In the genomic region with DNA sequence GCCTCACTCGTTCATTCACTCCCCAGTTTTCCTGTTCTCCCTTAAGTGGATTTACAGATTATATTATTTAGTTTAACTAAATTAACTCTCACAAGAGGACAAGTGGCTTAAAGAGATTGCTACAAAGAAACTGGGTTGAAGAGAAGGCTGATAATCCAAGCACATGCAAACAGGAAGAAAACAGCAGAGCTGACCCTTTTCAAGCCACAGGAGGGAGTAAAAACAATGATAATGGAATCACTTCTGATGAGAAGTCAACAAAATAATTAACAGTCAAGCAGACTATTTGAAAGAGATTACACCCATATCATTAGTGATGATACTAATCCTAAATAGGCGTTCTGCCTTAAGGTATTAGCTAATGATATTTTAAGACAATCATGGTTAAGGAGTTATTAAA, we compare ENCODE assay signal across 24 cellular contexts. TPM values are rescaled to one million over a fixed set of nuclear protein-coding genes. Genes with fewer than 3 reads are reported as not detected.
DNase-seq lines count a peak whose midpoint lies in the region; ATAC-seq and TF ChIP-seq lines count a peak whose summit lies in the region.
"Had no signal": no experiment of that assay in that cellular context is flagged by ENCODE, and none has a peak within 500 bp of the region (broad histone marks: within the 10 kb centered on the region; RNA-seq: fewer than 3 reads in every experiment).

No MANE protein-coding gene starts in this region.

- TF ChIP-seq CTCF in natural killer cell (IDR thresholded peaks at IDR 0.05) = no peak
- TF ChIP-seq CTCF in esophagus squamous epithelium (IDR thresholded peaks at IDR 0.05) = no peak
- no peak for TF ChIP-seq CTCF in osteoblast (IDR thresholded peaks at IDR 0.05; ENCODE audit: extremely low read depth, low read depth, low read length)

- H2AFZ ChIP-seq in osteoblast (ENCODE audit: low read length) = no peak overlapping the region
- H2AFZ ChIP-seq: hepatocyte had no signal

- DNase-seq in natural killer cell treated with Interleukin-12 subunit alpha and Interleukin-12 subunit beta and Interleukin-15 and Interleukin-18, amount 100 ng/mL, for 72 hours (ENCODE audit: low spot score) = no peak
- DNase-seq in natural killer cell (no peak), esophagus squamous epithelium (lab: John Stamatoyannopoulos, UW) (no peak), osteoblast (ENCODE audit: insufficient read length, low spot score, missing footprints) (no peak), NCI-H2196 treated with DMSO at 0.1 percent for 48 hours (lab: John Stamatoyannopoulos, UW; ENCODE audit: unreplicated experiment) (no peak), posterior cingulate gyrus (no peak)
- DNase-seq in activated CD4-positive, alpha-beta memory T cell treated with anti-CD3 and anti-CD28 coated beads, Interleukin-2, amount 10 ng/mL, durations not matched to agents 7 days and 5 days = no peak
- DNase-seq: 8988T; activated CD4-positive, alpha-beta T cell treated with anti-CD3 and anti-CD28 coated beads, Interleukin-2, amount 50 U/mL, for 48 hours; activated CD8-positive, alpha-beta memory T cell treated with anti-CD3 and anti-CD28 coated beads, Interleukin-2, amount 50 U/mL, for 4 hours; activated naive CD4-positive, alpha-beta T cell treated with anti-CD3 and anti-CD28 coated beads, Interleukin-2, amount 10 ng/mL, durations not matched to agents 7 days and 5 days; amniotic stem cell; CD8-positive, alpha-beta T cell; effector CD8-positive, alpha-beta T cell; foreskin keratinocyte; left colon; NCI-H1092; NCI-H187; NCI-H69; ovary; upper lobe of right lung had no signal

- no peak for ATAC-seq in natural killer cell treated with Interleukin-12 subunit alpha and Interleukin-12 subunit beta and Interleukin-15 and Interleukin-18, amount 100 ng/mL, for 72 hours
- no peak for ATAC-seq in natural killer cell
- no peak for ATAC-seq in HG03565 (IDR thresholded peaks at IDR 0.05; ENCODE audit: unreplicated experiment)
- ATAC-seq: CD8-positive, alpha-beta T cell; left colon; upper lobe of right lung had no signal

- H3K27ac ChIP-seq in esophagus squamous epithelium (peak overlapping the region in 3 of 4 donors; percentile 57 to 71 (median 58)), osteoblast (ENCODE audit: low read depth, low read length) (peak overlapping the region; percentile 86)
- H3K27ac ChIP-seq: foreskin keratinocyte, hepatocyte, upper lobe of right lung had no signal

- POLR2A ChIA-PET in activated CD4-positive, alpha-beta memory T cell treated with anti-CD3 and anti-CD28 coated beads, Interleukin-2, amount 10 ng/mL, durations not matched to agents 7 days and 5 days (lab: Charles Lee) = no interaction called here

- H3K27ac Mint-ChIP-seq in natural killer cell treated with Interleukin-12 subunit alpha and Interleukin-12 subunit beta and Interleukin-15 and Interleukin-18, amount 100 ng/mL, for 72 hours = peak overlapping the region; percentile 16 to 83
- no peak overlapping the region for H3K27ac Mint-ChIP-seq in natural killer cell
- H3K27ac Mint-ChIP-seq in activated CD4-positive, alpha-beta memory T cell treated with anti-CD3 and anti-CD28 coated beads, Interleukin-2, amount 10 ng/mL, durations not matched to agents 7 days and 5 days = no peak overlapping the region
- H3K27ac Mint-ChIP-seq: activated naive CD4-positive, alpha-beta T cell treated with anti-CD3 and anti-CD28 coated beads, Interleukin-2, amount 10 ng/mL, durations not matched to agents 7 days and 5 days; CD8-positive, alpha-beta T cell; memory B cell had no signal

- H3K27me3 Mint-ChIP-seq in natural killer cell treated with Interleukin-12 subunit alpha and Interleukin-12 subunit beta and Interleukin-15 and Interleukin-18, amount 100 ng/mL, for 72 hours = peaks cover 23 to 47% of the 10 kb centered on the region in 2 donors
- peaks cover 14 to 44% of the 10 kb centered on the region in 2 donors for H3K27me3 Mint-ChIP-seq in natural killer cell (ENCODE audit: low read depth in 2 of 2)
- H3K27me3 Mint-ChIP-seq in activated CD4-positive, alpha-beta memory T cell treated with anti-CD3 and anti-CD28 coated beads, Interleukin-2, amount 10 ng/mL, durations not matched to agents 7 days and 5 days = peaks cover 38% of the 10 kb centered on the region

- peaks cover 0 to 3% (median 0%) of the 10 kb centered on the region in 3 donors for H3K36me3 ChIP-seq in esophagus squamous epithelium
- no peaks in the 10 kb centered on the region for H3K36me3 ChIP-seq in osteoblast (ENCODE audit: insufficient read depth, low read length)
- H3K36me3 ChIP-seq: ovary, upper lobe of right lung had no signal

- no peaks in the 10 kb centered on the region for H3K9me3 Mint-ChIP-seq in natural killer cell treated with Interleukin-12 subunit alpha and Interleukin-12 subunit beta and Interleukin-15 and Interleukin-18, amount 100 ng/mL, for 72 hours
- H3K9me3 Mint-ChIP-seq in natural killer cell = no peaks in the 10 kb centered on the region
- H3K9me3 Mint-ChIP-seq in activated CD4-positive, alpha-beta memory T cell treated with anti-CD3 and anti-CD28 coated beads, Interleukin-2, amount 10 ng/mL, durations not matched to agents 7 days and 5 days = no peaks in the 10 kb centered on the region
- H3K9me3 Mint-ChIP-seq: activated naive CD4-positive, alpha-beta T cell treated with anti-CD3 and anti-CD28 coated beads, Interleukin-2, amount 10 ng/mL, durations not matched to agents 7 days and 5 days; CD8-positive, alpha-beta T cell; memory B cell had no signal

- no peaks in the 10 kb centered on the region for H4K20me1 ChIP-seq in osteoblast (ENCODE audit: insufficient read depth, low read length)

- no peaks in the 10 kb centered on the region for H3K79me2 ChIP-seq in osteoblast (ENCODE audit: insufficient read depth, low read length)

- H3K4me3 ChIP-seq in esophagus squamous epithelium = no peak overlapping the region
- H3K4me3 ChIP-seq in osteoblast (ENCODE audit: insufficient read depth, low read length) = no peak overlapping the region
- H3K4me3 ChIP-seq: hepatocyte, ovary, upper lobe of right lung had no signal

- intact Hi-C loops in natural killer cell (cut with micrococcal nuclease) = no loop called here
- intact Hi-C loops in esophagus squamous epithelium (cut with DNase I) = no loop called here
- intact Hi-C loops in posterior cingulate gyrus (cut with DNase I) = no loop called here

- WGBS in esophagus squamous epithelium, 2 donors = 73 to 84% methylated on average over 2 of the region's 2 CpGs

- no peaks in the 10 kb centered on the region for H3K27me3 ChIP-seq in esophagus squamous epithelium
- no peaks in the 10 kb centered on the region for H3K27me3 ChIP-seq in osteoblast (ENCODE audit: insufficient read depth, low read length)
- H3K27me3 ChIP-seq: foreskin keratinocyte, hepatocyte, ovary, upper lobe of right lung had no signal

- TF ChIP-seq POLR2A in esophagus squamous epithelium (IDR thresholded peaks at IDR 0.05) = no peak

- no peaks in the 10 kb centered on the region for H3K36me3 Mint-ChIP-seq in natural killer cell treated with Interleukin-12 subunit alpha and Interleukin-12 subunit beta and Interleukin-15 and Interleukin-18, amount 100 ng/mL, for 72 hours
- H3K36me3 Mint-ChIP-seq in natural killer cell = no peaks in the 10 kb centered on the region
- no peaks in the 10 kb centered on the region for H3K36me3 Mint-ChIP-seq in activated CD4-positive, alpha-beta memory T cell treated with anti-CD3 and anti-CD28 coated beads, Interleukin-2, amount 10 ng/mL, durations not matched to agents 7 days and 5 days (ENCODE audit: low read depth)
- H3K36me3 Mint-ChIP-seq: activated naive CD4-positive, alpha-beta T cell treated with anti-CD3 and anti-CD28 coated beads, Interleukin-2, amount 10 ng/mL, durations not matched to agents 7 days and 5 days; CD8-positive, alpha-beta T cell; memory B cell had no signal

- peaks cover 22 to 38% of the 10 kb centered on the region in 2 donors for H3K4me1 Mint-ChIP-seq in natural killer cell treated with Interleukin-12 subunit alpha and Interleukin-12 subunit beta and Interleukin-15 and Interleukin-18, amount 100 ng/mL, for 72 hours (ENCODE audit: low read depth in 2 of 2)
- H3K4me1 Mint-ChIP-seq in natural killer cell = no peaks in the 10 kb centered on the region
- peaks cover 8% of the 10 kb centered on the region for H3K4me1 Mint-ChIP-seq in activated CD4-positive, alpha-beta memory T cell treated with anti-CD3 and anti-CD28 coated beads, Interleukin-2, amount 10 ng/mL, durations not matched to agents 7 days and 5 days
- H3K4me1 Mint-ChIP-seq: memory B cell had no signal

- no peak overlapping the region for H3K4me2 ChIP-seq in osteoblast (ENCODE audit: insufficient read depth, low read length)
- H3K4me2 ChIP-seq: hepatocyte had no signal

- H3K9me3 ChIP-seq in esophagus squamous epithelium (no peaks in the 10 kb centered on the region), osteoblast (ENCODE audit: low read depth, low read length) (no peaks in the 10 kb centered on the region)
- H3K9me3 ChIP-seq: ovary, upper lobe of right lung had no signal

- H3K4me1 ChIP-seq in esophagus squamous epithelium (peaks cover 16 to 83% (median 26%) of the 10 kb centered on the region in 3 donors), osteoblast (ENCODE audit: insufficient read depth, low read length) (peaks cover 41% of the 10 kb centered on the region)

- H3K4me3 Mint-ChIP-seq in natural killer cell treated with Interleukin-12 subunit alpha and Interleukin-12 subunit beta and Interleukin-15 and Interleukin-18, amount 100 ng/mL, for 72 hours = no peak overlapping the region
- no peak overlapping the region for H3K4me3 Mint-ChIP-seq in natural killer cell
- H3K4me3 Mint-ChIP-seq in activated CD4-positive, alpha-beta memory T cell treated with anti-CD3 and anti-CD28 coated beads, Interleukin-2, amount 10 ng/mL, durations not matched to agents 7 days and 5 days = no peak overlapping the region
- H3K4me3 Mint-ChIP-seq: activated naive CD4-positive, alpha-beta T cell treated with anti-CD3 and anti-CD28 coated beads, Interleukin-2, amount 10 ng/mL, durations not matched to agents 7 days and 5 days; CD8-positive, alpha-beta T cell; memory B cell had no signal

- CTCF ChIA-PET in activated CD4-positive, alpha-beta memory T cell treated with anti-CD3 and anti-CD28 coated beads, Interleukin-2, amount 10 ng/mL, durations not matched to agents 7 days and 5 days (lab: Charles Lee) = no interaction called here

RNA-seq across cellular contexts. Expression of a gene that starts 31.7 kb away (rescaled TPM):
- 1 to 10 TPM in 1 of 2 donors, not detected in 1; 1.5 TPM for total RNA-seq in natural killer cell treated with Interleukin-12 subunit alpha and Interleukin-12 subunit beta and Interleukin-15 and Interleukin-18, amount 100 ng/mL, for 72 hours
- total RNA-seq in natural killer cell = under 1 TPM in 1 of 3 donors, not detected in 2; 0.10 TPM
- total RNA-seq in esophagus squamous epithelium = 10 to 100 TPM; 13.7 to 75.7 (median 24.1) TPM
- 22.8 and 29.2 TPM in 2 replicates for total RNA-seq in osteoblast
- total RNA-seq in activated CD4-positive, alpha-beta memory T cell treated with anti-CD3 and anti-CD28 coated beads, Interleukin-2, amount 10 ng/mL, durations not matched to agents 7 days and 5 days = not detected
- total RNA-seq: CD8-positive, alpha-beta T cell had no signal

Comparison
In these comparisons a context has a peak if more than half of its experiments do, and no peak if none do; other contexts are left out.
1. H3K27ac Mint-ChIP-seq: peak in natural killer cell treated with Interleukin-12 subunit alpha and Interleukin-12 subunit beta and Interleukin-15 and Interleukin-18, amount 100 ng/mL, for 72 hours (2 of 2); none in natural killer cell (0 of 2) and activated CD4-positive, alpha-beta memory T cell treated with anti-CD3 and anti-CD28 coated beads, Interleukin-2, amount 10 ng/mL, durations not matched to agents 7 days and 5 days (single experiment).